Comparison of ENCODE assay signal across 3 cellular contexts in the genomic region with DNA sequence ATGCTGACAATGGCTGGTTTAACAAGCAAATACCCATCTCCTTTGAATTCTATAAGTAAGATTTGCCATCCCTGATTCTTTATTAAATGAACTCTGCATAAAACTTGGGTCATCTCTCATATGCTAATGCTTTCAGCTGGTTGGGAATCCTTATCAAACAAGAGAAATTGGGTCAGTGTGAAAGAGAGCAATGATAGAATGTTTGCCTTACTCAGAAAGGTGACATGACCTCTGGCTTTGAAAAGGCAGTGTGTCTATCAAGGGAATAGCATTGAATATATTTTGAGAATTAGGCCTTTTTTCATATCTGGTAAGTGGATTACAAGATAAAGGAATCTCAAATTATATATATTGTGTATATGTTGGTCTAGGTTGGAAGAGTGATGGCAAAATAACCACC. TPM values are rescaled to one million over a fixed set of nuclear protein-coding genes. Genes with fewer than 3 reads are reported as not detected.
"Had no signal": no experiment of that assay in that cellular context is flagged by ENCODE, and none has a peak within 500 bp of the region (broad histone marks: within the 10 kb centered on the region; RNA-seq: fewer than 3 reads in every experiment).

No MANE protein-coding gene starts in this region.

- DNase-seq: GDM1, GF-D8 had no signal

- ATAC-seq: GM12878 had no signal

RNA-seq across cellular contexts. Expression of gene SLC7A14, which starts 8.7 kb away (rescaled TPM):
- total RNA-seq: GM12878 had no signal
